Comparison of ENCODE assay signal across 4 cellular contexts in genomic region chr2:87946971-87947370, GRCh38.
A peak's percentile ranks its signal among the peaks of the same experiment; 100 is the strongest.
DNase-seq lines count a peak whose midpoint lies in the region; ATAC-seq, FAIRE-seq and TF ChIP-seq lines count a peak whose summit lies in the region.
"Not testable (repeated sequence)": the region's sequence is repeated elsewhere in the genome, so short reads cannot be mapped to it uniquely, and the experiment has no call there.

No MANE protein-coding gene starts in this region.

- H3K4me3 Mint-ChIP-seq in activated naive CD8-positive, alpha-beta T cell treated with anti-CD3 and anti-CD28 coated beads, Interleukin-2, amount 50 U/mL, for 24 hours; stimulated activated naive B cell treated with anti-CD40 and anti-IgM and Interleukin-4, amounts not matched to agents 10 μg/mL and 1 μg/mL and 100 μg/mL, for 72 hours: not testable (repeated sequence)

- not testable (repeated sequence) for TF ChIP-seq CTCF in HepG2 (CRISPR knock-in tag; IDR thresholded peaks at IDR 0.05)

- H3K36me3 ChIP-seq in HepG2 (replicated peaks in 1 of 2; ENCODE audit: control insufficient read depth in 1 of 2, insufficient read depth in 2 of 2, low read length in 2 of 2), result not testable (repeated sequence)

- TF ChIP-seq POLR2A in GM12892 (IDR thresholded peaks at IDR 0.05; ENCODE audit: low read depth, low read length); HepG2 (IDR thresholded peaks at IDR 0.05; ENCODE audit: insufficient read depth in 1 of 2, low read depth in 2 of 2, low read length in 2 of 2): not testable (repeated sequence)

- H3K9me3 ChIP-seq in HepG2 (ENCODE audit: low read length), result not testable (repeated sequence)

- TF ChIP-seq EP300 in HepG2 (IDR thresholded peaks at IDR 0.05; ENCODE audit: low read depth in 2 of 2, low read length in 2 of 2); HepG2 (CRISPR knock-in tag; IDR thresholded peaks at IDR 0.05; ENCODE audit: borderline replicate concordance): not testable (repeated sequence)

- H3K27me3 ChIP-seq in HepG2 (ENCODE audit: control insufficient read depth in 1 of 2, insufficient read depth in 2 of 2, low read length in 2 of 2), result not testable (repeated sequence)

- not testable (repeated sequence) for H3K36me3 Mint-ChIP-seq in activated naive CD8-positive, alpha-beta T cell treated with anti-CD3 and anti-CD28 coated beads, Interleukin-2, amount 50 U/mL, for 24 hours (ENCODE audit: low read depth); stimulated activated naive B cell treated with anti-CD40 and anti-IgM and Interleukin-4, amounts not matched to agents 10 μg/mL and 1 μg/mL and 100 μg/mL, for 72 hours

- POLR2A ChIA-PET in HepG2 (lab: Yijun Ruan, JAX), result not testable (repeated sequence)

- peak; percentile 42 for FAIRE-seq in GM12892 (lab: Jason Lieb, UNC)
- FAIRE-seq in HepG2 (lab: Jason Lieb, UNC), result not testable (repeated sequence)

- not testable (repeated sequence) for H3K4me1 Mint-ChIP-seq in activated naive CD8-positive, alpha-beta T cell treated with anti-CD3 and anti-CD28 coated beads, Interleukin-2, amount 50 U/mL, for 24 hours; stimulated activated naive B cell treated with anti-CD40 and anti-IgM and Interleukin-4, amounts not matched to agents 10 μg/mL and 1 μg/mL and 100 μg/mL, for 72 hours

- not testable (repeated sequence) for H3K27ac Mint-ChIP-seq in activated naive CD8-positive, alpha-beta T cell treated with anti-CD3 and anti-CD28 coated beads, Interleukin-2, amount 50 U/mL, for 24 hours; stimulated activated naive B cell treated with anti-CD40 and anti-IgM and Interleukin-4, amounts not matched to agents 10 μg/mL and 1 μg/mL and 100 μg/mL, for 72 hours

- intact Hi-C loops in HepG2 (cut with micrococcal nuclease; ENCODE audit: unreplicated experiment), result not testable (repeated sequence)

- not testable (repeated sequence) for H3K4me2 ChIP-seq in HepG2 (ENCODE audit: low read depth, low read length)

- CTCF ChIA-PET in HepG2 (lab: Yijun Ruan, JAX; ENCODE audit: low intra/inter-chr PET ratio, low total read pairs), result not testable (repeated sequence)

- not testable (repeated sequence) for H3K79me2 ChIP-seq in HepG2 (ENCODE audit: insufficient read depth, low read length)

- in situ Hi-C loops in HepG2 (cut with HindIII; ENCODE audit: extremely low pct_ligation_motif_present, low pct_unique_long_range_greater_than_20kb), result not testable (repeated sequence)

- not testable (repeated sequence) for H3K27me3 Mint-ChIP-seq in activated naive CD8-positive, alpha-beta T cell treated with anti-CD3 and anti-CD28 coated beads, Interleukin-2, amount 50 U/mL, for 24 hours; stimulated activated naive B cell treated with anti-CD40 and anti-IgM and Interleukin-4, amounts not matched to agents 10 μg/mL and 1 μg/mL and 100 μg/mL, for 72 hours

- not testable (repeated sequence) for TF ChIP-seq RAD21 in HepG2 (CRISPR knock-in tag; IDR thresholded peaks at IDR 0.05)

- not testable (repeated sequence) for H3K27ac ChIP-seq in HepG2 (ENCODE audit: extremely low read length, insufficient read depth, low read length)

- H2AFZ ChIP-seq in HepG2 (ENCODE audit: low read length), result not testable (repeated sequence)

- not testable (repeated sequence) for BruUV-seq in HepG2 (replicated peaks; lab: Mats Ljungman, UMichigan)

- H3K9me3 Mint-ChIP-seq in activated naive CD8-positive, alpha-beta T cell treated with anti-CD3 and anti-CD28 coated beads, Interleukin-2, amount 50 U/mL, for 24 hours; stimulated activated naive B cell treated with anti-CD40 and anti-IgM and Interleukin-4, amounts not matched to agents 10 μg/mL and 1 μg/mL and 100 μg/mL, for 72 hours: not testable (repeated sequence)

- not testable (repeated sequence) for H3K4me3 ChIP-seq in HepG2 (replicated peaks in 1 of 3; ENCODE audit: insufficient read depth in 1 of 3, low read depth in 2 of 3, low read length in 3 of 3)

- peak; percentile 56 for ATAC-seq in activated naive CD8-positive, alpha-beta T cell treated with anti-CD3 and anti-CD28 coated beads, Interleukin-2, amount 50 U/mL, for 24 hours
- ATAC-seq in HepG2, result peak; percentile 71
- ATAC-seq in stimulated activated naive B cell treated with anti-CD40 and anti-IgM and Interleukin-4, amounts not matched to agents 10 μg/mL and 1 μg/mL and 100 μg/mL, for 72 hours (replicated peaks), result peak; percentile 33 to 54

- H3K4me1 ChIP-seq in HepG2 (ENCODE audit: insufficient read depth, low read length), result not testable (repeated sequence)

- not testable (repeated sequence) for H4K20me1 ChIP-seq in HepG2 (ENCODE audit: insufficient read depth, low read length)

- not testable (repeated sequence) for DNase-seq in GM12892 (ENCODE audit: insufficient read length); activated naive CD8-positive, alpha-beta T cell treated with anti-CD3 and anti-CD28 coated beads, Interleukin-2, amount 50 U/mL, for 24 hours; HepG2 (ENCODE audit: low spot score); stimulated activated naive B cell treated with anti-CD40 and anti-IgM and Interleukin-4, amounts not matched to agents 10 μg/mL and 1 μg/mL and 100 μg/mL, for 72 hours

- not testable (repeated sequence) for H3K9ac ChIP-seq in HepG2 (ENCODE audit: insufficient read depth, low read depth, low read length)
